Comparison of ENCODE assay signal across 11 cellular contexts in genomic region chr10:34102237-34102673, GRCh38.
DNase-seq lines count a peak whose midpoint lies in the region; ATAC-seq and TF ChIP-seq lines count a peak whose summit lies in the region.
"Had no signal": no experiment of that assay in that cellular context is flagged by ENCODE, and none has a peak within 500 bp of the region (broad histone marks: within the 10 kb centered on the region; RNA-seq: fewer than 3 reads in every experiment).

No MANE protein-coding gene starts in this region.

- H3K4me1 Mint-ChIP-seq in chondrocyte (ENCODE audit: low read depth): peaks cover 20% of the 10 kb centered on the region

- ATAC-seq in body of pancreas: peak; percentile 50
- peak; percentile 98 for ATAC-seq in left ventricle myocardium superior
- ATAC-seq in PC-3: no peak

- H3K27ac Mint-ChIP-seq in chondrocyte (ENCODE audit: unreplicated experiment): no peak overlapping the region

- no peak overlapping the region for H3K4me3 Mint-ChIP-seq in chondrocyte (ENCODE audit: unreplicated experiment)

- no peaks in the 10 kb centered on the region for H3F3A ChIP-seq in PC-3 (ENCODE audit: low read length, unreplicated experiment)

- H3K36me3 ChIP-seq in body of pancreas (replicated peaks in 1 of 2; ENCODE audit: insufficient read depth in 1 of 2, low read depth in 2 of 2) (no peaks in the 10 kb centered on the region), parathyroid adenoma (ENCODE audit: control insufficient read depth, insufficient read depth, low read length) (no peaks in the 10 kb centered on the region), PC-3 (ENCODE audit: low read depth, low read length) (no peaks in the 10 kb centered on the region)

- H2AFZ ChIP-seq in parathyroid adenoma: no peak overlapping the region
- H2AFZ ChIP-seq in PC-3 (ENCODE audit: low read length): no peak overlapping the region

- no peaks in the 10 kb centered on the region for H3K36me3 Mint-ChIP-seq in chondrocyte (ENCODE audit: low read depth)

- peaks cover 3% of the 10 kb centered on the region for H3K9me3 Mint-ChIP-seq in chondrocyte (ENCODE audit: low read depth)

- no peaks in the 10 kb centered on the region for H3K27me3 ChIP-seq in body of pancreas
- H3K27me3 ChIP-seq in parathyroid adenoma (ENCODE audit: control insufficient read depth, insufficient read depth, low read length): no peaks in the 10 kb centered on the region
- H3K27me3 ChIP-seq in PC-3 (ENCODE audit: low read length): no peaks in the 10 kb centered on the region

- TF ChIP-seq CTCF in body of pancreas (IDR thresholded peaks at IDR 0.05): no peak
- no peak for TF ChIP-seq CTCF in parathyroid adenoma (IDR thresholded peaks at IDR 0.05)
- no peak for TF ChIP-seq CTCF in chondrocyte (IDR thresholded peaks at IDR 0.05)
- TF ChIP-seq CTCF in PC-3 (conservative IDR thresholded peaks at IDR 0.05; ENCODE audit: low read depth, low read length): no peak

- H3K9me2 ChIP-seq in PC-3 (replicated peaks; ENCODE audit: low read length): no peaks in the 10 kb centered on the region

- no peaks in the 10 kb centered on the region for H3K27me3 Mint-ChIP-seq in chondrocyte (ENCODE audit: low read depth)

- 74 to 85% methylated on average over 14 to 15 of the region's 15 CpGs for WGBS in body of pancreas, 2 donors

- H3K9ac ChIP-seq in parathyroid adenoma: no peak overlapping the region
- no peak overlapping the region for H3K9ac ChIP-seq in PC-3 (ENCODE audit: low read length)

- H3K9me3 ChIP-seq in body of pancreas: peaks cover 0 to 6% (median 0%) of the 10 kb centered on the region in 3 donors
- H3K9me3 ChIP-seq in parathyroid adenoma (ENCODE audit: control insufficient read depth, low read length): no peaks in the 10 kb centered on the region
- H3K9me3 ChIP-seq in PC-3 (ENCODE audit: low read length): no peaks in the 10 kb centered on the region

- no peaks in the 10 kb centered on the region for H4K20me1 ChIP-seq in PC-3 (ENCODE audit: low read length)

- CTCF ChIA-PET in PC-3 (lab: Charles Lee): no interaction called here

- peak; percentile 45 for DNase-seq in AG08396 (ENCODE audit: low spot score)
- peak in 3 of 4 donors; percentile 34 to 61 (median 34) for DNase-seq in body of pancreas
- DNase-seq in left ventricle myocardium superior: peak; percentile 81
- DNase-seq in chondrocyte (ENCODE audit: low spot score): no peak
- no peak for DNase-seq in stimulated activated CD4-positive, alpha-beta T cell treated with anti-CD3 and anti-CD28 coated beads, Interleukin-1b, Interleukin-23, amount 100 ng/mL, for 48 hours
- DNase-seq in PC-3: no peak
- DNase-seq in NCI-H1105 treated with DMSO at 0.1 percent for 48 hours (lab: John Stamatoyannopoulos, UW): no peak
- DNase-seq: activated effector memory CD4-positive, alpha-beta T cell treated with Interleukin-2 at 50 U/mL for 16 hours; AML-193; effector memory CD4-positive, alpha-beta T cell had no signal

- H3K4me3 ChIP-seq in body of pancreas: no peak overlapping the region
- H3K4me3 ChIP-seq in parathyroid adenoma (ENCODE audit: low read depth, low read length): no peak overlapping the region
- H3K4me3 ChIP-seq in PC-3 (ENCODE audit: low read length): no peak overlapping the region

- no peaks in the 10 kb centered on the region for H3K4me1 ChIP-seq in body of pancreas
- H3K4me1 ChIP-seq in parathyroid adenoma: no peaks in the 10 kb centered on the region
- H3K4me1 ChIP-seq in PC-3 (ENCODE audit: insufficient read depth, low read length): no peaks in the 10 kb centered on the region

- POLR2A ChIA-PET in PC-3 (lab: Charles Lee; ENCODE audit: unreplicated experiment): no interaction called here

- H3K4me2 ChIP-seq in parathyroid adenoma (ENCODE audit: low read length): no peak overlapping the region
- no peak overlapping the region for H3K4me2 ChIP-seq in PC-3 (ENCODE audit: low read length)

- no peak for TF ChIP-seq POLR2A in body of pancreas (IDR thresholded peaks at IDR 0.05)

- no TSS peak for BruUV-seq in PC-3 (replicated peaks; lab: Mats Ljungman, UMichigan)

- no peak overlapping the region for H3K27ac ChIP-seq in body of pancreas
- peak overlapping the region; percentile 42 for H3K27ac ChIP-seq in parathyroid adenoma
- no peak overlapping the region for H3K27ac ChIP-seq in PC-3 (ENCODE audit: low read length)

- H3K79me2 ChIP-seq in parathyroid adenoma: no peaks in the 10 kb centered on the region
- no peaks in the 10 kb centered on the region for H3K79me2 ChIP-seq in PC-3 (ENCODE audit: low read length)

- intact Hi-C loops in body of pancreas (cut with DNase I) (no loop called here), left ventricle myocardium superior (cut with micrococcal nuclease) (no loop called here), PC-3 (cut with micrococcal nuclease) (no loop called here)

Comparison
In these comparisons a context has a peak if more than half of its experiments do, and no peak if none do; other contexts are left out.
1. DNase-seq: peak in AG08396 (single experiment), body of pancreas (3 of 4) and left ventricle myocardium superior (single experiment); none in chondrocyte (single experiment), stimulated activated CD4-positive, alpha-beta T cell treated with anti-CD3 and anti-CD28 coated beads, Interleukin-1b, Interleukin-23, amount 100 ng/mL, for 48 hours (single experiment), PC-3 (single experiment) and NCI-H1105 treated with DMSO at 0.1 percent for 48 hours (single experiment).